ENCODE assay signal across 8 cellular contexts in genomic region chr2:123652320-123652719, GRCh38.
"Had no signal": no experiment of that assay in that cellular context is flagged by ENCODE, and none has a peak within 500 bp of the region (broad histone marks: within the 10 kb centered on the region; RNA-seq: fewer than 3 reads in every experiment).

No MANE protein-coding gene starts in this region.

- DNase-seq: GDM1, GF-D8 had no signal

- ATAC-seq: GM12878 had no signal

- FAIRE-seq: G401.6, GM12878, GM12891, GM12892, GM18507, GM19239 had no signal

- H3K4me3 ChIP-seq: GM12878 had no signal
